ENCODE assay signal across 8 cellular contexts in the genomic region with DNA sequence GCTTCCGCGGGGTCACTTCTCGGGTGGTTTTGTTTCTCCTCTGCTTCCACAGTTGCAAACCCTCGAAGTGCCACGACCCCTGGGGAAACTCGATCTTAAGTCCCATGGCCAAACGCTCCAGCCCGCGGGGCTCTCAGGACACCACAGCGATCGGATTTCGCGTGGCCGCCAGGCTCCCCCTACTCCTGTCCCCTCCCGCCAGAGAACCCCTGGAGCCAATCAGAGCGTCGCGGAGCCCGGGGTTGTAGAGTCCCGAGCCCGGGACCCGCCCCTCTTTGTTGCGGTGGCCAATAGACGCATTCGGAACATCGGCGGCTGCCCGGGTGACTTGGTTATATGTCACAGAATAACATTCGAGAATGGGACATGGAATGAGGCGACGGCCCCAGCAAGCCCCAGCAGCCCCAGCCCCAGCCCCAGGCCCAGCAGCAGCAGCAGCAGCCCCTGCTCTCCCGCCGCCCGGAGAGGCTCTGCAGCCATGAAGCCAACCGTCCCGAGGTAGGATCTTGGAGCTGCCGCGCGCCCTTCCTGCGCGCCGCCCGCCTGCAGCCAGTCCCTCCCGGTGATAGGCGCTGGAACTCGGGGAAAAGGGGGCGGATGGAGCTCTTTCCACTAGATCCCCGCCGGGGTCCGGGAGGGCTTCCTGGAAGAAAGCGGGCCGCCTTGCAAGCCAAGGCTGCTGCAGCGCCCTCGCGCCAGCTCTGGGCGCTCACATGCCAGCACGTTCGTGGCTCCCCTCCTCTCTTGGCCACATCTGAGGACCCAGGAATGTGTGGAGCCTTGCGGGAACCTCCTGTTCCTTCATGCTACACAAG. TPM values are rescaled to one million over a fixed set of nuclear protein-coding genes. Genes with fewer than 3 reads are reported as not detected.
DNase-seq lines count a peak whose midpoint lies in the region; ATAC-seq lines count a peak whose summit lies in the region.

Gene VASH2 (plus strand): TSS at position 299 of the 815 bp plus-strand sequence. CDS start 1,002 bp downstream, outside the sequence.

- peaks cover 47 to 80% of the 10 kb centered on the region in 2 donors for H3K27me3 Mint-ChIP-seq in effector memory CD8-positive, alpha-beta T cell

- peak within 1 kb of the TSS; percentile 97 for H3K4me2 ChIP-seq in mesenchymal stem cell (ENCODE audit: low read length, poor library complexity, severe bottlenecking)

- peak within 1 kb of the TSS; percentile 58 to 78 for H3K4me3 Mint-ChIP-seq in effector memory CD8-positive, alpha-beta T cell

- no peak within 1 kb of the TSS for H3K14ac ChIP-seq in mesenchymal stem cell (ENCODE audit: low read length in 2 of 2)

- peak within 1 kb of the TSS in 1 of 2 experiments; percentile 61 for H2BK12ac ChIP-seq in mesenchymal stem cell (ENCODE audit: low read length in 2 of 2)

- no peaks in the 10 kb centered on the region for H3K36me3 ChIP-seq in mesenchymal stem cell (ENCODE audit: control insufficient read depth in 1 of 2, insufficient read depth in 2 of 2, low read depth in 1 of 2, low read length in 2 of 2)

- no peak within 1 kb of the TSS for H4K91ac ChIP-seq in mesenchymal stem cell (ENCODE audit: low read length)

- peaks cover 0 to 14% of the 10 kb centered on the region in 2 donors for H3K4me1 Mint-ChIP-seq in effector memory CD8-positive, alpha-beta T cell (ENCODE audit: low read depth in 2 of 2)

- H2AK5ac ChIP-seq in mesenchymal stem cell (ENCODE audit: low read length, severe bottlenecking) = no peak within 1 kb of the TSS

- H3K27ac Mint-ChIP-seq in effector memory CD8-positive, alpha-beta T cell = no peak within 1 kb of the TSS

- H3K9me3 ChIP-seq in mesenchymal stem cell (ENCODE audit: control insufficient read depth, low read length) = peaks cover 5% of the 10 kb centered on the region

- H3K9me3 Mint-ChIP-seq in effector memory CD8-positive, alpha-beta T cell = no peaks in the 10 kb centered on the region

- peak within 1 kb of the TSS in 1 of 2 experiments; percentile 67 for H3K18ac ChIP-seq in mesenchymal stem cell (ENCODE audit: low read depth in 1 of 2, low read length in 2 of 2)

- peaks cover 0 to 76% of the 10 kb centered on the region in 2 experiments for H3K27me3 ChIP-seq in mesenchymal stem cell (ENCODE audit: control insufficient read depth in 1 of 2, insufficient read depth in 1 of 2, low read length in 2 of 2)

- peak within 1 kb of the TSS; percentile 58 to 76 for H3K4me3 ChIP-seq in mesenchymal stem cell (ENCODE audit: insufficient read depth in 1 of 2, low read depth in 1 of 2, low read length in 2 of 2)

- no peaks in the 10 kb centered on the region for H3K79me1 ChIP-seq in mesenchymal stem cell (replicated peaks; ENCODE audit: low read length, poor library complexity, severe bottlenecking)

- WGBS in mesenchymal stem cell = under 1% methylated on average over 58 of the region's 59 CpGs

- ATAC-seq in GM18907 (IDR thresholded peaks at IDR 0.05; ENCODE audit: unreplicated experiment) (peak; percentile 97), HG03135 (IDR thresholded peaks at IDR 0.05; ENCODE audit: unreplicated experiment) (peak; percentile 95)
- ATAC-seq in effector memory CD8-positive, alpha-beta T cell (replicated peaks) = peak; percentile 83

- H3K9ac ChIP-seq in mesenchymal stem cell (ENCODE audit: low read length) = peak within 1 kb of the TSS; percentile 41

- DNase-seq in AG20443 (ENCODE audit: low spot score) (peak; percentile 93), NCI-H345 (lab: John Stamatoyannopoulos, UW) (peak; percentile 88), mesenchymal stem cell (peak; percentile 84)
- DNase-seq in activated CD4-positive, alpha-beta T cell treated with anti-CD3 and anti-CD28 coated beads, Interleukin-2, amount 50 U/mL, for 24 hours (ENCODE audit: low read depth in 1 of 2, low spot score in 1 of 2) = peak; percentile 22 to 56
- peak; percentile 3 to 17 (median 7) for DNase-seq in effector memory CD8-positive, alpha-beta T cell
- DNase-seq in stimulated activated CD8-positive, alpha-beta memory T cell treated with anti-CD3 and anti-CD28 coated beads, Interleukin-12 subunit alpha, Interleukin-12 subunit beta, amount 100 ng/mL, for 4 hours (ENCODE audit: low read depth) = peak; percentile 5

- H2AFZ ChIP-seq in mesenchymal stem cell (ENCODE audit: low read depth, low read length) = peak within 1 kb of the TSS; percentile 72

- peaks cover 13% of the 10 kb centered on the region for H3K4me1 ChIP-seq in mesenchymal stem cell (ENCODE audit: control insufficient read depth, insufficient read depth, low read depth, low read length)

- H3K23ac ChIP-seq in mesenchymal stem cell (ENCODE audit: low read length in 2 of 2) = no peak within 1 kb of the TSS

- no peak within 1 kb of the TSS for H2BK5ac ChIP-seq in mesenchymal stem cell (ENCODE audit: low read depth, low read length, poor library complexity, severe bottlenecking)

- peak within 1 kb of the TSS; percentile 7 for H4K8ac ChIP-seq in mesenchymal stem cell (ENCODE audit: low read length)

- peak within 1 kb of the TSS in 1 of 2 experiments; percentile 7 for H3K4ac ChIP-seq in mesenchymal stem cell (ENCODE audit: low read depth in 1 of 2, low read length in 2 of 2)

- H2BK15ac ChIP-seq in mesenchymal stem cell (ENCODE audit: low read depth, poor library complexity, severe bottlenecking) = no peak within 1 kb of the TSS

- no peak within 1 kb of the TSS for H3K27ac ChIP-seq in mesenchymal stem cell (ENCODE audit: low read length, poor library complexity, severe bottlenecking)

- peak within 1 kb of the TSS; percentile 45 for H2BK120ac ChIP-seq in mesenchymal stem cell (ENCODE audit: low read depth, low read length)

- no peaks in the 10 kb centered on the region for H3K36me3 Mint-ChIP-seq in effector memory CD8-positive, alpha-beta T cell (ENCODE audit: insufficient read depth)

RNA-seq across cellular contexts. Expression of gene VASH2, which starts in this region (rescaled TPM):
- 0.77 TPM for polyA plus RNA-seq in mesenchymal stem cell (2013, experiment 1 of 2)
- polyA plus RNA-seq in mesenchymal stem cell (2013, experiment 2 of 2) = 0.64 TPM

Comparison
In these comparisons a context has a peak if more than half of its experiments do, and no peak if none do; other contexts are left out.
1. DNase-seq: peak in every context shown above with its lines; median percentile 93 in AG20443; 88 in NCI-H345; 84 in mesenchymal stem cell; 39 in activated CD4-positive, alpha-beta T cell treated with anti-CD3 and anti-CD28 coated beads, Interleukin-2, amount 50 U/mL, for 24 hours; 7 in effector memory CD8-positive, alpha-beta T cell; 5 in stimulated activated CD8-positive, alpha-beta memory T cell treated with anti-CD3 and anti-CD28 coated beads, Interleukin-12 subunit alpha, Interleukin-12 subunit beta, amount 100 ng/mL, for 4 hours.